In the genomic region with DNA sequence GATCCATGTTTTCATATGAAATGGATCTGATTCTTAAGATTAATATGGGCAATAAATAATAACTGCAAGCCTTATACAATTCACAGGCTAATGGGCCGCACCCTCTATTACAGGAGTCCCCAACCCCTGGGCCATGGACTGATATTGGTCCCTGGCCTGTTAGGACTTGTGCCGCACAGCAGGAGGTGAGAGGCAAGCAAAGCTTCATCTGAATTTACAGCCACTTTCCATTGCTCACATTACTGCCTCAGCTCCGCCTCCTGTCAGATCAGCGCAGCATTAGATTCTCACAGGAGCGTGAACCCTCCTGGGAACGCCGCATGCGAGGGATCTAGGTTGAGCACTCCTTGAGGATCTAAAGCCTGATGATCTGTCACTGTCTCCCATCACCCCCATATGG, we compare ENCODE assay signal across 15 cellular contexts. TPM values are rescaled to one million over a fixed set of nuclear protein-coding genes. Genes with fewer than 3 reads are reported as not detected.
DNase-seq lines count a peak whose midpoint lies in the region; ATAC-seq and TF ChIP-seq lines count a peak whose summit lies in the region.
"Had no signal": no experiment of that assay in that cellular context is flagged by ENCODE, and none has a peak within 500 bp of the region (broad histone marks: within the 10 kb centered on the region; RNA-seq: fewer than 3 reads in every experiment).

No MANE protein-coding gene starts in this region.

- H3K4me3 ChIP-seq in left lung (no peak overlapping the region), spleen (no peak overlapping the region), H7 (ENCODE audit: insufficient read depth, low read depth, low read length) (no peak overlapping the region)
- H3K4me3 ChIP-seq: ascending aorta, SJSA1 had no signal

- no peak for TF ChIP-seq CTCF in VCaP (conservative IDR thresholded peaks at IDR 0.05)
- no peak for TF ChIP-seq CTCF in left lung (IDR thresholded peaks at IDR 0.05)
- TF ChIP-seq CTCF in spleen (IDR thresholded peaks at IDR 0.05 in 8 of 11, conservative IDR thresholded peaks at IDR 0.05 in 3 of 11), result no peak

- peak overlapping the region; percentile 89 for H3K27ac ChIP-seq in VCaP
- H3K27ac ChIP-seq in left lung, result no peak overlapping the region
- H3K27ac ChIP-seq in spleen, result no peak overlapping the region
- H3K27ac ChIP-seq: ascending aorta, SJSA1 had no signal

- H3K4me1 ChIP-seq in left lung, result peaks cover 17 to 43% of the 10 kb centered on the region in 2 donors
- peaks cover 10 to 84% (median 39%) of the 10 kb centered on the region in 6 donors for H3K4me1 ChIP-seq in spleen
- H3K4me1 ChIP-seq: SJSA1 had no signal

- no peak for TF ChIP-seq POLR2A in spleen (IDR thresholded peaks at IDR 0.05)

- H3K27me3 ChIP-seq in left lung (no peaks in the 10 kb centered on the region), spleen (replicated peaks in 1 of 7) (no peaks in the 10 kb centered on the region), H7 (ENCODE audit: control insufficient read depth, insufficient read depth, low read length) (no peaks in the 10 kb centered on the region)
- H3K27me3 ChIP-seq: ascending aorta, SJSA1 had no signal

- H3K9me3 ChIP-seq in left lung (no peaks in the 10 kb centered on the region), spleen (no peaks in the 10 kb centered on the region)
- H3K9me3 ChIP-seq: ascending aorta, SJSA1 had no signal

- intact Hi-C loops in left lung (cut with DNase I), result no loop called here
- intact Hi-C loops in spleen (cut with DNase I; ENCODE audit: low total_unique reads), result no loop called here
- intact Hi-C loops in posterior vena cava (cut with DNase I), result no loop called here

- WGBS in spleen, 5 donors, result 85 to 97% (median 94%) methylated on average over 8 of the region's 8 CpGs

- DNase-seq in DMS153 treated with DMSO at 0.1 percent for 48 hours (lab: John Stamatoyannopoulos, UW; ENCODE audit: unreplicated experiment) (peak; percentile 50), NCI-H187 treated with DMSO at 0.1 percent for 48 hours (lab: John Stamatoyannopoulos, UW) (peak; percentile 84), left lung (no peak), spleen (no peak), posterior vena cava (ENCODE audit: low spot score) (no peak), H7 (no peak)
- DNase-seq: activated B cell treated with CpG ODN at 0.5 μM for 24 hours; activated T-cell treated with anti-CD3 and anti-CD28 coated beads, Interleukin-2, amount 50 U/mL, for 24 hours; effector CD4-positive, alpha-beta T cell; stimulated activated CD4-positive, alpha-beta T cell treated with anti-CD3 and anti-CD28 coated beads, Interleukin-4, amount 100 ng/mL, for 24 hours; stimulated activated naive CD8-positive, alpha-beta T cell treated with anti-CD3 and anti-CD28 coated beads, Interleukin-15, amount 100 ng/mL, for 72 hours had no signal

- ATAC-seq in left lung (peak; percentile 36), GM21390 (IDR thresholded peaks at IDR 0.05; ENCODE audit: unreplicated experiment) (no peak)
- ATAC-seq: stimulated activated naive CD8-positive, alpha-beta T cell treated with anti-CD3 and anti-CD28 coated beads, Interleukin-15, amount 100 ng/mL, for 72 hours had no signal

- H3K36me3 ChIP-seq in left lung (no peaks in the 10 kb centered on the region), spleen (peaks cover 0 to 5% (median 0%) of the 10 kb centered on the region in 6 donors), H7 (replicated peaks; ENCODE audit: control insufficient read depth, insufficient read depth, low read length) (no peaks in the 10 kb centered on the region)
- H3K36me3 ChIP-seq: ascending aorta, SJSA1 had no signal

RNA-seq across cellular contexts. Expression of a gene that starts 26.8 kb away (rescaled TPM):
- total RNA-seq in left lung (10 to 100 TPM; 25.1 to 30.6 TPM), spleen (10 to 100 TPM; 20.1 to 38.2 (median 34.6) TPM), posterior vena cava (10 to 100 TPM; 27.6 to 29.4 TPM)
- polyA plus RNA-seq in spleen, result 10 to 100 TPM; 17.1 to 25.4 (median 22.8) TPM
- total RNA-seq in H7 (2014; rRNA removed; shearing (Covaris generic)), result 21.3 and 31.6 TPM in 2 replicates

Comparison
In these comparisons a context has a peak if more than half of its experiments do, and no peak if none do; other contexts are left out.
1. DNase-seq: peak in DMS153 treated with DMSO at 0.1 percent for 48 hours (single experiment) and NCI-H187 treated with DMSO at 0.1 percent for 48 hours (single experiment); none in left lung (0 of 2), spleen (single experiment), posterior vena cava (single experiment) and H7 (single experiment).